ENCODE assay signal across 1 cellular context in genomic region chr16:2535644-2536021, GRCh38.
A peak's percentile ranks its signal among the peaks of the same experiment; 100 is the strongest.
TF ChIP-seq lines count a peak whose summit lies in the region.

No MANE protein-coding gene starts in this region.

TF ChIP-seq in HepG2, 621 proteins besides CTCF, POLR2A, EP300 and RAD21:
- TF ChIP-seq SAP130 (CRISPR knock-in tag; IDR thresholded peaks at IDR 0.05; ENCODE audit: low read depth) (0 out of 2 replicates have a peak, but pooled peaks have one; percentile 7), ISL2 (CRISPR knock-in tag; IDR thresholded peaks at IDR 0.05) (0 out of 2 replicates have a peak, but pooled peaks have one; percentile 22), ZFY (CRISPR knock-in tag; IDR thresholded peaks at IDR 0.05) (peak; percentile 48; the same call in 1 of the 2 replicates), ZBTB10 (CRISPR knock-in tag; IDR thresholded peaks at IDR 0.05; ENCODE audit: borderline replicate concordance) (0 out of 2 replicates have a peak, but pooled peaks have one; percentile 20), AGO1 (IDR thresholded peaks at IDR 0.05; ENCODE audit: low read depth, low read length, poor library complexity, severe bottlenecking) (no peak), RBAK (CRISPR knock-in tag; IDR thresholded peaks at IDR 0.05) (peak; percentile 98; the same call in 1 of the 2 replicates), CAMTA2 (CRISPR knock-in tag; IDR thresholded peaks at IDR 0.05; ENCODE audit: borderline replicate concordance) (0 out of 2 replicates have a peak, but pooled peaks have one; percentile 8), ZNF770 (CRISPR knock-in tag; IDR thresholded peaks at IDR 0.05) (0 out of 2 replicates have a peak, but pooled peaks have one; percentile 8), KLF15 (CRISPR knock-in tag; IDR thresholded peaks at IDR 0.05; ENCODE audit: borderline replicate concordance) (no peak), ZNF232 (CRISPR knock-in tag; IDR thresholded peaks at IDR 0.05; ENCODE audit: borderline replicate concordance) (peak; percentile 44; the same call in 1 of the 2 replicates), ZNF263 (CRISPR knock-in tag; IDR thresholded peaks at IDR 0.05) (0 out of 2 replicates have a peak, but pooled peaks have one; percentile 14)
